ENCODE assay signal across 1 cellular context in the genomic region with DNA sequence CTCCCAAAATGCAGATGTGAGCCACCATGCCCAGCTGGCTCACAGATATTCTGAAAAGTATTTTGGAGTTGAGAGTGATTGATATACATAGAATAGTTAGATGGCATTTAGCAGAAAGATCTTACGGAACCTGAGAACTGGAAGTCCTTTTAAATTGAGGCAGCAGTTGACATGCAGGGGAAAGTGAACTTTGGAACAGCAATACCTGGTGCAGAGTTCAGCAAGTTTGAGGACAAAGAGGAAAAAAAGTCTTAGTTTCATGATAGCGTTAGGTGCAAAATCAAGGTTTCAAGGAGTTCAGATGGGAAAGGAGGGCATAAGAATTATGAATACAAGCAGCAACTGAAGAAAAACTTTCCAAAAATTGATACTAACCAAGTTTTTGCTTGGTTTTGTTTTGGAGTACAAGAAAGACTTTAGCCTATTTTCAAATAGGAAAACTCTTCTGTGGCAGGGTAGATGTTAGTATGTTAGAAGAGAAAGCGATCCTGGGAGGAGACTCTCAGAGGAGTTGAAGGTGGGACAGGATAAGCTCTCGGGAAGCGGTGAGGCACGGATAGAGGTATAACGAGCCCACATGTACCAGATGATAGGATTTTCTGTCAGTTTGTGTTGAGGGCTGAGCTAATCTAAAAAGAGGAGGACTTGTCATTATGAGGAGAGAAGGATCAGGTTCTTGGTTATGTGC.
TF ChIP-seq lines count a peak whose summit lies in the region.

No MANE protein-coding gene starts in this region.

TF ChIP-seq in GM23338, 12 proteins besides CTCF, POLR2A, EP300 and RAD21 (continued from another document):
- TF ChIP-seq, protein P1, sequence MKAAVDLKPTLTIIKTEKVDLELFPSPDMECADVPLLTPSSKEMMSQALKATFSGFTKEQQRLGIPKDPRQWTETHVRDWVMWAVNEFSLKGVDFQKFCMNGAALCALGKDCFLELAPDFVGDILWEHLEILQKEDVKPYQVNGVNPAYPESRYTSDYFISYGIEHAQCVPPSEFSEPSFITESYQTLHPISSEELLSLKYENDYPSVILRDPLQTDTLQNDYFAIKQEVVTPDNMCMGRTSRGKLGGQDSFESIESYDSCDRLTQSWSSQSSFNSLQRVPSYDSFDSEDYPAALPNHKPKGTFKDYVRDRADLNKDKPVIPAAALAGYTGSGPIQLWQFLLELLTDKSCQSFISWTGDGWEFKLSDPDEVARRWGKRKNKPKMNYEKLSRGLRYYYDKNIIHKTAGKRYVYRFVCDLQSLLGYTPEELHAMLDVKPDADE (IDR thresholded peaks at IDR 0.05): no peak
